ENCODE assay signal across 1 cellular context in the genomic region with DNA sequence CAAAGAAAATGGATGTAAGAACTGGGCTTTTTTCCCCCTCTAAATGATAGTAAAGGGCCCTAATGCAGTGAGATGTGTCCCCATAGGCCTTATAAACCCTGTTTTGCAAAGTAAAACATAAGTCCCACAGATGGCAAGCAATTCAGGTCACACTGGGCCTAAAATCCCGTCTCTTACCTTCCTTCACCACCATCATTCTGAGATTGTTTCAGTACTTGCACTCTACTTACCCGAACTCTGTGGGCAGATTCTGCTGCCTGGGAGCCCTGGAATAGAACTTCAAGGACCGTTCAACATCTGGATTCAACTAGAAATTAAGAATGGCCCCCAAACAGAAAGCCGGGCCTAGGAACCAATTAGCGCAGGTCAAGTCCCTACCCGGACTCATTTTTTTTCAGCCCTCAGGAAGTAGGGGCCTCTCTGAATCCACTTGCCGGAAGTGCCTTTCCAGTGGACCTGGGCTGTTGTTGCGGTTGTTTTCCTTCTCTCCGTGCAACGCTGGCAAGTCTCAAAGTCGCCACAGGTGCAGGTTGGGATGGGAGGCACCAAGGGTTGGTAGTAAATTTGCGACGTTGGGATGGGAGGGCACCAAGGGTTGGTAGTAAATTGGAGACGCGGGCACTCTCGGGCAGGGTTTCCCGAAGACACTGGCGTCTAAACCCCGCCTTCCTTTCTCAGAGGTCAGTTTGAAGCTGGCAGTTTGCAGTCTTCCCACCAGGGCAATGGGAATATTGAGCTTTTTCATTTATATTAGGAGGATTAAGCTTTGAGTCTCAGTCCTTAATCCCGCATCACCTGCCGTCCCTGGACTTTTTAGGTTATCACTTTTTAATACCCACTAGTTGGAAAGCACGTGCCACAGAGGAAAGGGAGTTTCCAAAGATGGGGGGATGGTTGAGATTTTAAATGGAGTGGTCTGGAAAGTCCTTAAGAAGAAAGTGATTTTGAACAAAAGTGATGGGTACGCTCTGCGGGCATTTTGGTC.
TF ChIP-seq lines count a peak whose summit lies in the region.

A gene with protein sequence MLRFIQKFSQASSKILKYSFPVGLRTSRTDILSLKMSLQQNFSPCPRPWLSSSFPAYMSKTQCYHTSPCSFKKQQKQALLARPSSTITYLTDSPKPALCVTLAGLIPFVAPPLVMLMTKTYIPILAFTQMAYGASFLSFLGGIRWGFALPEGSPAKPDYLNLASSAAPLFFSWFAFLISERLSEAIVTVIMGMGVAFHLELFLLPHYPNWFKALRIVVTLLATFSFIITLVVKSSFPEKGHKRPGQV (plus strand): TSS at position 429 of the 985 bp plus-strand sequence. CDS start 2,888 bp downstream, outside the sequence.

TF ChIP-seq in K562, 482 proteins besides CTCF, POLR2A, EP300 and RAD21 (continued from another document and continues in another):
- TF ChIP-seq, protein P1, sequence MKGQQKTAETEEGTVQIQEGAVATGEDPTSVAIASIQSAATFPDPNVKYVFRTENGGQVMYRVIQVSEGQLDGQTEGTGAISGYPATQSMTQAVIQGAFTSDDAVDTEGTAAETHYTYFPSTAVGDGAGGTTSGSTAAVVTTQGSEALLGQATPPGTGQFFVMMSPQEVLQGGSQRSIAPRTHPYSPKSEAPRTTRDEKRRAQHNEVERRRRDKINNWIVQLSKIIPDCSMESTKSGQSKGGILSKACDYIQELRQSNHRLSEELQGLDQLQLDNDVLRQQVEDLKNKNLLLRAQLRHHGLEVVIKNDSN (CRISPR knock-in tag; IDR thresholded peaks at IDR 0.05), result no peak
- TF ChIP-seq ZNF23 (CRISPR knock-in tag; IDR thresholded peaks at IDR 0.05) (0 out of 2 replicates have a peak, but pooled peaks have one; percentile 26), CREBBP (IDR thresholded peaks at IDR 0.05; ENCODE audit: low read depth, low read length) (no peak), HSF4 (CRISPR knock-in tag; IDR thresholded peaks at IDR 0.05; ENCODE audit: borderline replicate concordance) (0 out of 2 replicates have a peak, but pooled peaks have one; percentile 42), MAFG (tag; conservative IDR thresholded peaks at IDR 0.05) (no peak), CBX5 (IDR thresholded peaks at IDR 0.05; ENCODE audit: borderline replicate concordance, low read depth) (no peak), ZNF507 (tag; conservative IDR thresholded peaks at IDR 0.05) (no peak), ZNF75A (CRISPR knock-in tag; IDR thresholded peaks at IDR 0.05) (no peak), MTA1 (IDR thresholded peaks at IDR 0.05; ENCODE audit: borderline replicate concordance) (peak; percentile 9; the same call in 1 of the 2 replicates), ZNF354B (CRISPR knock-in tag; IDR thresholded peaks at IDR 0.05) (peak; percentile 14; the same call in 1 of the 2 replicates), IFI16 (CRISPR knock-in tag; IDR thresholded peaks at IDR 0.05) (no peak), SLC30A9 (CRISPR knock-in tag; IDR thresholded peaks at IDR 0.05) (no peak), ZNF445 (CRISPR knock-in tag; IDR thresholded peaks at IDR 0.05; ENCODE audit: low read depth) (no peak), MED1 (CRISPR knock-in tag; IDR thresholded peaks at IDR 0.05; ENCODE audit: borderline replicate concordance) (no peak), ZNF24 (IDR thresholded peaks at IDR 0.05) (peak; percentile 35; the same call in 1 of the 2 replicates), NFE2 (IDR thresholded peaks at IDR 0.05; ENCODE audit: low read depth) (no peak), GATAD2B (IDR thresholded peaks at IDR 0.05; ENCODE audit: borderline replicate concordance) (no peak), PURB (CRISPR knock-in tag; IDR thresholded peaks at IDR 0.05; ENCODE audit: low read depth) (no peak)
- TF ChIP-seq, protein P2, sequence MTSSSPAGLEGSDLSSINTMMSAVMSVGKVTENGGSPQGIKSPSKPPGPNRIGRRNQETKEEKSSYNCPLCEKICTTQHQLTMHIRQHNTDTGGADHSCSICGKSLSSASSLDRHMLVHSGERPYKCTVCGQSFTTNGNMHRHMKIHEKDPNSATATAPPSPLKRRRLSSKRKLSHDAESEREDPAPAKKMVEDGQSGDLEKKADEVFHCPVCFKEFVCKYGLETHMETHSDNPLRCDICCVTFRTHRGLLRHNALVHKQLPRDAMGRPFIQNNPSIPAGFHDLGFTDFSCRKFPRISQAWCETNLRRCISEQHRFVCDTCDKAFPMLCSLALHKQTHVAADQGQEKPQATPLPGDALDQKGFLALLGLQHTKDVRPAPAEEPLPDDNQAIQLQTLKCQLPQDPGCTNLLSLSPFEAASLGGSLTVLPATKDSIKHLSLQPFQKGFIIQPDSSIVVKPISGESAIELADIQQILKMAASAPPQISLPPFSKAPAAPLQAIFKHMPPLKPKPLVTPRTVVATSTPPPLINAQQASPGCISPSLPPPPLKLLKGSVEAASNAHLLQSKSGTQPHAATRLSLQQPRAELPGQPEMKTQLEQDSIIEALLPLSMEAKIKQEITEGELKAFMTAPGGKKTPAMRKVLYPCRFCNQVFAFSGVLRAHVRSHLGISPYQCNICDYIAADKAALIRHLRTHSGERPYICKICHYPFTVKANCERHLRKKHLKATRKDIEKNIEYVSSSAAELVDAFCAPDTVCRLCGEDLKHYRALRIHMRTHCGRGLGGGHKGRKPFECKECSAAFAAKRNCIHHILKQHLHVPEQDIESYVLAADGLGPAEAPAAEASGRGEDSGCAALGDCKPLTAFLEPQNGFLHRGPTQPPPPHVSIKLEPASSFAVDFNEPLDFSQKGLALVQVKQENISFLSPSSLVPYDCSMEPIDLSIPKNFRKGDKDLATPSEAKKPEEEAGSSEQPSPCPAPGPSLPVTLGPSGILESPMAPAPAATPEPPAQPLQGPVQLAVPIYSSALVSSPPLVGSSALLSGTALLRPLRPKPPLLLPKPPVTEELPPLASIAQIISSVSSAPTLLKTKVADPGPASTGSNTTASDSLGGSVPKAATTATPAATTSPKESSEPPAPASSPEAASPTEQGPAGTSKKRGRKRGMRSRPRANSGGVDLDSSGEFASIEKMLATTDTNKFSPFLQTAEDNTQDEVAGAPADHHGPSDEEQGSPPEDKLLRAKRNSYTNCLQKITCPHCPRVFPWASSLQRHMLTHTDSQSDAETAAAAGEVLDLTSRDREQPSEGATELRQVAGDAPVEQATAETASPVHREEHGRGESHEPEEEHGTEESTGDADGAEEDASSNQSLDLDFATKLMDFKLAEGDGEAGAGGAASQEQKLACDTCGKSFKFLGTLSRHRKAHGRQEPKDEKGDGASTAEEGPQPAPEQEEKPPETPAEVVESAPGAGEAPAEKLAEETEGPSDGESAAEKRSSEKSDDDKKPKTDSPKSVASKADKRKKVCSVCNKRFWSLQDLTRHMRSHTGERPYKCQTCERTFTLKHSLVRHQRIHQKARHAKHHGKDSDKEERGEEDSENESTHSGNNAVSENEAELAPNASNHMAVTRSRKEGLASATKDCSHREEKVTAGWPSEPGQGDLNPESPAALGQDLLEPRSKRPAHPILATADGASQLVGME (CRISPR knock-in tag; IDR thresholded peaks at IDR 0.05), result 0 out of 2 replicates have a peak, but pooled peaks have one; percentile 46
- TF ChIP-seq, protein P3, sequence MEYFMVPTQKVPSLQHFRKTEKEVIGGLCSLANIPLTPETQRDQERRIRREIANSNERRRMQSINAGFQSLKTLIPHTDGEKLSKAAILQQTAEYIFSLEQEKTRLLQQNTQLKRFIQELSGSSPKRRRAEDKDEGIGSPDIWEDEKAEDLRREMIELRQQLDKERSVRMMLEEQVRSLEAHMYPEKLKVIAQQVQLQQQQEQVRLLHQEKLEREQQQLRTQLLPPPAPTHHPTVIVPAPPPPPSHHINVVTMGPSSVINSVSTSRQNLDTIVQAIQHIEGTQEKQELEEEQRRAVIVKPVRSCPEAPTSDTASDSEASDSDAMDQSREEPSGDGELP (CRISPR knock-in tag; IDR thresholded peaks at IDR 0.05; ENCODE audit: borderline replicate concordance), result peak; percentile 54; the same call in 1 of the 2 replicates
- TF ChIP-seq, protein P4, sequence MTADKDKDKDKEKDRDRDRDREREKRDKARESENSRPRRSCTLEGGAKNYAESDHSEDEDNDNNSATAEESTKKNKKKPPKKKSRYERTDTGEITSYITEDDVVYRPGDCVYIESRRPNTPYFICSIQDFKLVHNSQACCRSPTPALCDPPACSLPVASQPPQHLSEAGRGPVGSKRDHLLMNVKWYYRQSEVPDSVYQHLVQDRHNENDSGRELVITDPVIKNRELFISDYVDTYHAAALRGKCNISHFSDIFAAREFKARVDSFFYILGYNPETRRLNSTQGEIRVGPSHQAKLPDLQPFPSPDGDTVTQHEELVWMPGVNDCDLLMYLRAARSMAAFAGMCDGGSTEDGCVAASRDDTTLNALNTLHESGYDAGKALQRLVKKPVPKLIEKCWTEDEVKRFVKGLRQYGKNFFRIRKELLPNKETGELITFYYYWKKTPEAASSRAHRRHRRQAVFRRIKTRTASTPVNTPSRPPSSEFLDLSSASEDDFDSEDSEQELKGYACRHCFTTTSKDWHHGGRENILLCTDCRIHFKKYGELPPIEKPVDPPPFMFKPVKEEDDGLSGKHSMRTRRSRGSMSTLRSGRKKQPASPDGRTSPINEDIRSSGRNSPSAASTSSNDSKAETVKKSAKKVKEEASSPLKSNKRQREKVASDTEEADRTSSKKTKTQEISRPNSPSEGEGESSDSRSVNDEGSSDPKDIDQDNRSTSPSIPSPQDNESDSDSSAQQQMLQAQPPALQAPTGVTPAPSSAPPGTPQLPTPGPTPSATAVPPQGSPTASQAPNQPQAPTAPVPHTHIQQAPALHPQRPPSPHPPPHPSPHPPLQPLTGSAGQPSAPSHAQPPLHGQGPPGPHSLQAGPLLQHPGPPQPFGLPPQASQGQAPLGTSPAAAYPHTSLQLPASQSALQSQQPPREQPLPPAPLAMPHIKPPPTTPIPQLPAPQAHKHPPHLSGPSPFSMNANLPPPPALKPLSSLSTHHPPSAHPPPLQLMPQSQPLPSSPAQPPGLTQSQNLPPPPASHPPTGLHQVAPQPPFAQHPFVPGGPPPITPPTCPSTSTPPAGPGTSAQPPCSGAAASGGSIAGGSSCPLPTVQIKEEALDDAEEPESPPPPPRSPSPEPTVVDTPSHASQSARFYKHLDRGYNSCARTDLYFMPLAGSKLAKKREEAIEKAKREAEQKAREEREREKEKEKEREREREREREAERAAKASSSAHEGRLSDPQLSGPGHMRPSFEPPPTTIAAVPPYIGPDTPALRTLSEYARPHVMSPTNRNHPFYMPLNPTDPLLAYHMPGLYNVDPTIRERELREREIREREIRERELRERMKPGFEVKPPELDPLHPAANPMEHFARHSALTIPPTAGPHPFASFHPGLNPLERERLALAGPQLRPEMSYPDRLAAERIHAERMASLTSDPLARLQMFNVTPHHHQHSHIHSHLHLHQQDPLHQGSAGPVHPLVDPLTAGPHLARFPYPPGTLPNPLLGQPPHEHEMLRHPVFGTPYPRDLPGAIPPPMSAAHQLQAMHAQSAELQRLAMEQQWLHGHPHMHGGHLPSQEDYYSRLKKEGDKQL (CRISPR knock-in tag; IDR thresholded peaks at IDR 0.05; ENCODE audit: borderline replicate concordance), result no peak
- TF ChIP-seq, protein P5, sequence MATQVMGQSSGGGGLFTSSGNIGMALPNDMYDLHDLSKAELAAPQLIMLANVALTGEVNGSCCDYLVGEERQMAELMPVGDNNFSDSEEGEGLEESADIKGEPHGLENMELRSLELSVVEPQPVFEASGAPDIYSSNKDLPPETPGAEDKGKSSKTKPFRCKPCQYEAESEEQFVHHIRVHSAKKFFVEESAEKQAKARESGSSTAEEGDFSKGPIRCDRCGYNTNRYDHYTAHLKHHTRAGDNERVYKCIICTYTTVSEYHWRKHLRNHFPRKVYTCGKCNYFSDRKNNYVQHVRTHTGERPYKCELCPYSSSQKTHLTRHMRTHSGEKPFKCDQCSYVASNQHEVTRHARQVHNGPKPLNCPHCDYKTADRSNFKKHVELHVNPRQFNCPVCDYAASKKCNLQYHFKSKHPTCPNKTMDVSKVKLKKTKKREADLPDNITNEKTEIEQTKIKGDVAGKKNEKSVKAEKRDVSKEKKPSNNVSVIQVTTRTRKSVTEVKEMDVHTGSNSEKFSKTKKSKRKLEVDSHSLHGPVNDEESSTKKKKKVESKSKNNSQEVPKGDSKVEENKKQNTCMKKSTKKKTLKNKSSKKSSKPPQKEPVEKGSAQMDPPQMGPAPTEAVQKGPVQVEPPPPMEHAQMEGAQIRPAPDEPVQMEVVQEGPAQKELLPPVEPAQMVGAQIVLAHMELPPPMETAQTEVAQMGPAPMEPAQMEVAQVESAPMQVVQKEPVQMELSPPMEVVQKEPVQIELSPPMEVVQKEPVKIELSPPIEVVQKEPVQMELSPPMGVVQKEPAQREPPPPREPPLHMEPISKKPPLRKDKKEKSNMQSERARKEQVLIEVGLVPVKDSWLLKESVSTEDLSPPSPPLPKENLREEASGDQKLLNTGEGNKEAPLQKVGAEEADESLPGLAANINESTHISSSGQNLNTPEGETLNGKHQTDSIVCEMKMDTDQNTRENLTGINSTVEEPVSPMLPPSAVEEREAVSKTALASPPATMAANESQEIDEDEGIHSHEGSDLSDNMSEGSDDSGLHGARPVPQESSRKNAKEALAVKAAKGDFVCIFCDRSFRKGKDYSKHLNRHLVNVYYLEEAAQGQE (CRISPR knock-in tag; IDR thresholded peaks at IDR 0.05; ENCODE audit: low read depth), result peak; percentile 60; the same call in 1 of the 2 replicates
- TF ChIP-seq, protein P6, sequence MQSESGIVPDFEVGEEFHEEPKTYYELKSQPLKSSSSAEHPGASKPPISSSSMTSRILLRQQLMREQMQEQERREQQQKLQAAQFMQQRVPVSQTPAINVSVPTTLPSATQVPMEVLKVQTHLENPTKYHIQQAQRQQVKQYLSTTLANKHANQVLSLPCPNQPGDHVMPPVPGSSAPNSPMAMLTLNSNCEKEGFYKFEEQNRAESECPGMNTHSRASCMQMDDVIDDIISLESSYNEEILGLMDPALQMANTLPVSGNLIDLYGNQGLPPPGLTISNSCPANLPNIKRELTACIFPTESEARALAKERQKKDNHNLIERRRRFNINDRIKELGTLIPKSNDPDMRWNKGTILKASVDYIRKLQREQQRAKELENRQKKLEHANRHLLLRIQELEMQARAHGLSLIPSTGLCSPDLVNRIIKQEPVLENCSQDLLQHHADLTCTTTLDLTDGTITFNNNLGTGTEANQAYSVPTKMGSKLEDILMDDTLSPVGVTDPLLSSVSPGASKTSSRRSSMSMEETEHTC (IDR thresholded peaks at IDR 0.05), result no peak
- TF ChIP-seq, protein P7, sequence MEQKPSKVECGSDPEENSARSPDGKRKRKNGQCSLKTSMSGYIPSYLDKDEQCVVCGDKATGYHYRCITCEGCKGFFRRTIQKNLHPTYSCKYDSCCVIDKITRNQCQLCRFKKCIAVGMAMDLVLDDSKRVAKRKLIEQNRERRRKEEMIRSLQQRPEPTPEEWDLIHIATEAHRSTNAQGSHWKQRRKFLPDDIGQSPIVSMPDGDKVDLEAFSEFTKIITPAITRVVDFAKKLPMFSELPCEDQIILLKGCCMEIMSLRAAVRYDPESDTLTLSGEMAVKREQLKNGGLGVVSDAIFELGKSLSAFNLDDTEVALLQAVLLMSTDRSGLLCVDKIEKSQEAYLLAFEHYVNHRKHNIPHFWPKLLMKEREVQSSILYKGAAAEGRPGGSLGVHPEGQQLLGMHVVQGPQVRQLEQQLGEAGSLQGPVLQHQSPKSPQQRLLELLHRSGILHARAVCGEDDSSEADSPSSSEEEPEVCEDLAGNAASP (IDR thresholded peaks at IDR 0.05), result no peak
- TF ChIP-seq, protein P8, sequence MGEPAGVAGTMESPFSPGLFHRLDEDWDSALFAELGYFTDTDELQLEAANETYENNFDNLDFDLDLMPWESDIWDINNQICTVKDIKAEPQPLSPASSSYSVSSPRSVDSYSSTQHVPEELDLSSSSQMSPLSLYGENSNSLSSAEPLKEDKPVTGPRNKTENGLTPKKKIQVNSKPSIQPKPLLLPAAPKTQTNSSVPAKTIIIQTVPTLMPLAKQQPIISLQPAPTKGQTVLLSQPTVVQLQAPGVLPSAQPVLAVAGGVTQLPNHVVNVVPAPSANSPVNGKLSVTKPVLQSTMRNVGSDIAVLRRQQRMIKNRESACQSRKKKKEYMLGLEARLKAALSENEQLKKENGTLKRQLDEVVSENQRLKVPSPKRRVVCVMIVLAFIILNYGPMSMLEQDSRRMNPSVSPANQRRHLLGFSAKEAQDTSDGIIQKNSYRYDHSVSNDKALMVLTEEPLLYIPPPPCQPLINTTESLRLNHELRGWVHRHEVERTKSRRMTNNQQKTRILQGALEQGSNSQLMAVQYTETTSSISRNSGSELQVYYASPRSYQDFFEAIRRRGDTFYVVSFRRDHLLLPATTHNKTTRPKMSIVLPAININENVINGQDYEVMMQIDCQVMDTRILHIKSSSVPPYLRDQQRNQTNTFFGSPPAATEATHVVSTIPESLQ (CRISPR knock-in tag; IDR thresholded peaks at IDR 0.05), result no peak
